7 cellular contexts compared by ENCODE assay signal in the genomic region with DNA sequence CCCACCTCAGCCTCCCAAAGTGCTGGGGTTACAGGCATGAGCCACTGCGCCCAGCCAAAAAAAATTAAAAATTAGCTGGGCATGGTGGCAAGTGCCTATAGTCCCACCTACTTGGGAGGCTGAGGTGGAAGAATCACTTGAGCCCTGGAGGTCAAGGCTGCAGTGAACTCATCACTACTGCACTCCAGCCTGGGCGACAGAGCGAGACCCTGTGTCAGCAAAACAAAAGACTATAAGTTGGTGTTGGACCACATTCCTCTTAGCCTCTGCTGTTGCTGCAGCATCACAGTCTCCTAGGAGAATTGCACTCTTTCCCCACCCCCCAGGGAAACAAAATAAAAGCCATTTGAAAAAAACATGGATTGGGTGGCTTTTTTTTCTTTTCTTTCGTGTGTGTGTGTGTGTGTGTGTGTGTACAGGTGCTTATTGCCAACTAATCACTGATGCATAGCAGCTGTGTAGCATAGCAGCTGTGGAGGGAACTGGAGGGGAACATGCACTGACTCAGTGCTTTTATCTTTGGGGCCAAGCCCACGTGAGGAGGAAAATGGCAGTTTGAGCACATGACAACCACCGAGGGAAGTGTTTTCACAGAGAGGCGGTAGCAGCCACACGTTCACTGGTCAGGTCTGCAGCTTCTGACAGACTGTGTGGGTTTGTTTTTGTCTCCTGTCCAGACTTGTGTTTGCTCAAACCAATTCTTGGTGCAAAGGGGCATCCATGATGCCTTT. TPM values are rescaled to one million over a fixed set of nuclear protein-coding genes. Genes with fewer than 3 reads are reported as not detected.
A peak's percentile ranks its signal among the peaks of the same experiment; 100 is the strongest.
DNase-seq lines count a peak whose midpoint lies in the region; ATAC-seq and TF ChIP-seq lines count a peak whose summit lies in the region.

No MANE protein-coding gene starts in this region.

- POLR2A ChIA-PET in CD4-positive, alpha-beta memory T cell (lab: Charles Lee; ENCODE audit: partially characterized antibody) = interaction anchor here (3.1 kb wide), 1 partner anchor 27 kb away, joined by 9 read pairs; the partner anchor contains the start of gene ALDH5A1

- H3K4me1 Mint-ChIP-seq in osteocyte (ENCODE audit: unreplicated experiment) = no peaks in the 10 kb centered on the region
- peaks cover 0 to 2% (median 0%) of the 10 kb centered on the region in 4 donors for H3K4me1 Mint-ChIP-seq in CD4-positive, alpha-beta memory T cell

- ATAC-seq in GM19397 (IDR thresholded peaks at IDR 0.05; ENCODE audit: unreplicated experiment) = peak; percentile 41
- peak; percentile 56 for ATAC-seq in HG03469 (IDR thresholded peaks at IDR 0.05; ENCODE audit: unreplicated experiment)
- no peak for ATAC-seq in GM18502 (IDR thresholded peaks at IDR 0.05; ENCODE audit: poor library complexity, unreplicated experiment)

- TF ChIP-seq CTCF in osteocyte (IDR thresholded peaks at IDR 0.05) = no peak

- no peaks in the 10 kb centered on the region for H3K27me3 Mint-ChIP-seq in osteocyte (ENCODE audit: unreplicated experiment)
- H3K27me3 Mint-ChIP-seq in CD4-positive, alpha-beta memory T cell = no peaks in the 10 kb centered on the region

- no peaks in the 10 kb centered on the region for H3K9me3 Mint-ChIP-seq in osteocyte (ENCODE audit: unreplicated experiment)
- no peaks in the 10 kb centered on the region for H3K9me3 Mint-ChIP-seq in CD4-positive, alpha-beta memory T cell

- no peaks in the 10 kb centered on the region for H3K36me3 ChIP-seq in CD4-positive, alpha-beta memory T cell (ENCODE audit: insufficient read depth, low read length)

- no peaks in the 10 kb centered on the region for H3K36me3 Mint-ChIP-seq in osteocyte (ENCODE audit: unreplicated experiment)
- H3K36me3 Mint-ChIP-seq in CD4-positive, alpha-beta memory T cell = peaks cover 12 to 17% of the 10 kb centered on the region in 2 donors

- H3K27ac ChIP-seq in CD4-positive, alpha-beta memory T cell (ENCODE audit: low read depth, low read length) = no peak overlapping the region

- no peak overlapping the region for H3K4me3 ChIP-seq in CD4-positive, alpha-beta memory T cell (ENCODE audit: low read length in 2 of 2)

- DNase-seq in OCI-M1 (lab: John Stamatoyannopoulos, UW) (peak; percentile 61), osteocyte (ENCODE audit: extremely low spot score, unreplicated experiment) (peak; percentile 34), NCI-H82 treated with DMSO at 0.1 percent for 48 hours (lab: John Stamatoyannopoulos, UW; ENCODE audit: unreplicated experiment) (no peak)
- DNase-seq in CD4-positive, alpha-beta memory T cell = no peak

- H3K27me3 ChIP-seq in CD4-positive, alpha-beta memory T cell (ENCODE audit: insufficient read depth, low read length) = no peaks in the 10 kb centered on the region

- no peak overlapping the region for H3K4me3 Mint-ChIP-seq in osteocyte (ENCODE audit: unreplicated experiment)
- H3K4me3 Mint-ChIP-seq in CD4-positive, alpha-beta memory T cell = no peak overlapping the region

- no peak overlapping the region for H3K27ac Mint-ChIP-seq in osteocyte (ENCODE audit: unreplicated experiment)
- no peak overlapping the region for H3K27ac Mint-ChIP-seq in CD4-positive, alpha-beta memory T cell

- H3K9me3 ChIP-seq in CD4-positive, alpha-beta memory T cell (ENCODE audit: control insufficient read depth in 1 of 2, low read length in 2 of 2) = no peaks in the 10 kb centered on the region

- H3K4me1 ChIP-seq in CD4-positive, alpha-beta memory T cell (ENCODE audit: insufficient read depth, low read length) = no peaks in the 10 kb centered on the region

- intact Hi-C loops in CD4-positive, alpha-beta memory T cell (cut with micrococcal nuclease) = no loop called here

- CTCF ChIA-PET in CD4-positive, alpha-beta memory T cell (lab: Charles Lee; ENCODE audit: partially characterized antibody) = interaction anchor here (0.8 to 1.9 kb wide), 11 partner anchors 9 to 93 kb away, joined by 3 to 10 read pairs (median 3); partner anchors contain the start of gene ALDH5A1

RNA-seq across cellular contexts. Expression of gene ALDH5A1, which starts 27.5 kb away (rescaled TPM):
- 6.6 and 7.8 TPM in 2 replicates for total RNA-seq in osteocyte
- 10 to 100 TPM; 13.0 to 13.9 TPM for total RNA-seq in CD4-positive, alpha-beta memory T cell
- 10 to 100 TPM in 1 of 2 donors, 1 to 10 TPM in 1; 8.5 to 10.2 TPM for polyA plus RNA-seq in CD4-positive, alpha-beta memory T cell

RNA-seq across cellular contexts. Expression of gene GPLD1, which starts 32.9 kb away (rescaled TPM):
- 1.9 and 2.4 TPM in 2 replicates for total RNA-seq in osteocyte
- total RNA-seq in CD4-positive, alpha-beta memory T cell = 1 to 10 TPM in 1 of 2 experiments, under 1 TPM in 1; 0.49 to 1.4 TPM
- under 1 TPM in 1 of 2 donors, not detected in 1; 0.30 TPM for polyA plus RNA-seq in CD4-positive, alpha-beta memory T cell

Comparison
In these comparisons a context has a peak if more than half of its experiments do, and no peak if none do; other contexts are left out.
1. DNase-seq: peak in OCI-M1 (single experiment) and osteocyte (single experiment); none in CD4-positive, alpha-beta memory T cell (0 of 5) and NCI-H82 treated with DMSO at 0.1 percent for 48 hours (single experiment).